20 cellular contexts compared by ENCODE assay signal in the genomic region with DNA sequence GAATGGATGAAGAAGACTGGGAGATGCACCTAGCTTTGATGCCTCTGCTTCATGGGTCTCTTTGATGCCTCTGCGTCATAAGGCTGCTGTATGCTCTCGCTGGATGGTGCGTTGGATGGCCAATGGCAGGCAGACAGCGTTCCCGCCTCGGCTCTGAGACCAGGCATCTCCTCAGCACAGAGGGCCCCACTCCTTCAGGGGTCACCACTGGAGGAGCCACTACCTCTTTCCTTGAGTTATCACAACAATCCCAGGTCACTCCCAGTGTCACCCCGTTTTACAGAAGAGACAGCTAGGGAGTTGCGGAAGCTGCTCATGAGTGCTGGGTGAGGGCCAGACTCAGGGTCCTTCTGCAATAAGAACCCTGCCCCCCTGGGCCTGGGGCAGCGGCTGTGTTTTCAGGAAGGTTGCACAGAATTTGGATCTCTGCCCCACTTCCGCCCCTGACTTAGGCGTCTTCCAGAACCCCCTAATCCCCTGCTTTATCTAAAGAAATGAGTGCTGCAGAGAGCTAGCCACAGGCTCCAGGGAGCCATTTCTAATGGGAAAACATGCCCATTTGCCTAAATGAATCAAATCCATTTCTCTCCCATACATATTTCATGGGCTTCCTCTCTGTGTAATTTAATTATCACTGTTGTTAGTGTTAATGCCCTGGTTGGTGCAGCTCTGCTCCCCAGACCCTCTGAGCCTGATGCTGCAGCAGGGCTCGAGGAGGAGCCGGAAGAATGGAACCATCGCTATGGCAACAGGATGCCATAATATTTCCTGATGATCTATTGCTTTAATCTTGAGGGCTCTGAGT.
A peak's percentile ranks its signal among the peaks of the same experiment; 100 is the strongest.
DNase-seq lines count a peak whose midpoint lies in the region; ATAC-seq and TF ChIP-seq lines count a peak whose summit lies in the region.
"Had no signal": no experiment of that assay in that cellular context is flagged by ENCODE, and none has a peak within 500 bp of the region (broad histone marks: within the 10 kb centered on the region; RNA-seq: fewer than 3 reads in every experiment).

No MANE protein-coding gene starts in this region.

- H3K4me1 Mint-ChIP-seq in natural killer cell = no peaks in the 10 kb centered on the region
- H3K4me1 Mint-ChIP-seq in natural killer cell treated with Interleukin-12 subunit alpha and Interleukin-12 subunit beta and Interleukin-15 and Interleukin-18, amount 100 ng/mL, for 72 hours (ENCODE audit: low read depth in 2 of 2) = no peaks in the 10 kb centered on the region
- H3K4me1 Mint-ChIP-seq: activated CD4-positive, alpha-beta T cell treated with anti-CD3 and anti-CD28 coated beads for 36 hours; stimulated activated naive CD8-positive, alpha-beta T cell treated with anti-CD3 and anti-CD28 coated beads, Interleukin-15, amount 100 ng/mL, for 72 hours had no signal

- no peak overlapping the region for H3K4me3 Mint-ChIP-seq in natural killer cell
- H3K4me3 Mint-ChIP-seq in natural killer cell treated with Interleukin-12 subunit alpha and Interleukin-12 subunit beta and Interleukin-15 and Interleukin-18, amount 100 ng/mL, for 72 hours = no peak overlapping the region
- H3K4me3 Mint-ChIP-seq: activated CD4-positive, alpha-beta T cell treated with anti-CD3 and anti-CD28 coated beads for 36 hours; CD4-positive, alpha-beta T cell; stimulated activated naive CD8-positive, alpha-beta T cell treated with anti-CD3 and anti-CD28 coated beads, Interleukin-15, amount 100 ng/mL, for 72 hours had no signal

- CTCF ChIA-PET in PC-9 (lab: Charles Lee) = no interaction called here

- H3K9me3 Mint-ChIP-seq in natural killer cell = no peaks in the 10 kb centered on the region
- H3K9me3 Mint-ChIP-seq in natural killer cell treated with Interleukin-12 subunit alpha and Interleukin-12 subunit beta and Interleukin-15 and Interleukin-18, amount 100 ng/mL, for 72 hours = no peaks in the 10 kb centered on the region
- H3K9me3 Mint-ChIP-seq: CD4-positive, alpha-beta T cell; stimulated activated naive CD8-positive, alpha-beta T cell treated with anti-CD3 and anti-CD28 coated beads, Interleukin-15, amount 100 ng/mL, for 72 hours had no signal

- no peaks in the 10 kb centered on the region for H3K36me3 Mint-ChIP-seq in natural killer cell
- no peaks in the 10 kb centered on the region for H3K36me3 Mint-ChIP-seq in natural killer cell treated with Interleukin-12 subunit alpha and Interleukin-12 subunit beta and Interleukin-15 and Interleukin-18, amount 100 ng/mL, for 72 hours

- H3F3A ChIP-seq in PC-9 (ENCODE audit: insufficient read depth, low read depth) = no peaks in the 10 kb centered on the region

- no peak overlapping the region for H3K27ac Mint-ChIP-seq in natural killer cell
- no peak overlapping the region for H3K27ac Mint-ChIP-seq in natural killer cell treated with Interleukin-12 subunit alpha and Interleukin-12 subunit beta and Interleukin-15 and Interleukin-18, amount 100 ng/mL, for 72 hours
- H3K27ac Mint-ChIP-seq: activated CD4-positive, alpha-beta T cell treated with anti-CD3 and anti-CD28 coated beads for 36 hours; CD4-positive, alpha-beta T cell; stimulated activated naive CD8-positive, alpha-beta T cell treated with anti-CD3 and anti-CD28 coated beads, Interleukin-15, amount 100 ng/mL, for 72 hours had no signal

- intact Hi-C loops in natural killer cell (cut with micrococcal nuclease) (no loop called here), colonic mucosa (cut with DNase I) (no loop called here), PC-9 (cut with micrococcal nuclease; ENCODE audit: unreplicated experiment) (no loop called here)

- H3K4me2 ChIP-seq in osteoblast (ENCODE audit: insufficient read depth, low read length) (no peak overlapping the region), PC-9 (no peak overlapping the region)

- H3K27ac ChIP-seq in colonic mucosa (no peak overlapping the region), osteoblast (ENCODE audit: low read depth, low read length) (no peak overlapping the region), PC-9 (no peak overlapping the region)
- H3K27ac ChIP-seq: ascending aorta, heart left ventricle, ovary, uterus had no signal

- no peak for TF ChIP-seq CTCF in natural killer cell (IDR thresholded peaks at IDR 0.05)
- TF ChIP-seq CTCF in colonic mucosa (IDR thresholded peaks at IDR 0.05) = no peak
- no peak for TF ChIP-seq CTCF in osteoblast (IDR thresholded peaks at IDR 0.05; ENCODE audit: extremely low read depth, low read depth, low read length)
- no peak for TF ChIP-seq CTCF in PC-9 (conservative IDR thresholded peaks at IDR 0.05)

- H3K4me1 ChIP-seq in colonic mucosa (no peaks in the 10 kb centered on the region), osteoblast (ENCODE audit: insufficient read depth, low read length) (no peaks in the 10 kb centered on the region), PC-9 (replicated peaks; ENCODE audit: insufficient read depth) (no peaks in the 10 kb centered on the region)
- H3K4me1 ChIP-seq: ascending aorta, uterus had no signal

- no peak overlapping the region for H3K4me3 ChIP-seq in colonic mucosa
- no peak overlapping the region for H3K4me3 ChIP-seq in osteoblast (ENCODE audit: insufficient read depth, low read length)
- no peak overlapping the region for H3K4me3 ChIP-seq in PC-9
- no peak overlapping the region for H3K4me3 ChIP-seq in MG63
- H3K4me3 ChIP-seq: ascending aorta, heart left ventricle, ovary, uterus had no signal

- H3K9ac ChIP-seq in colonic mucosa (ENCODE audit: low read depth in 2 of 2, low read length in 2 of 2) = no peak overlapping the region

- H3K9me3 ChIP-seq in colonic mucosa (no peaks in the 10 kb centered on the region), osteoblast (ENCODE audit: low read depth, low read length) (no peaks in the 10 kb centered on the region), PC-9 (ENCODE audit: insufficient read depth, low read depth) (no peaks in the 10 kb centered on the region), MG63 (no peaks in the 10 kb centered on the region)
- H3K9me3 ChIP-seq: ascending aorta, heart left ventricle, ovary, uterus had no signal

- BruUV-seq in PC-9 (replicated peaks; lab: Mats Ljungman, UMichigan) = no TSS peak

- H3K79me2 ChIP-seq in osteoblast (ENCODE audit: insufficient read depth, low read length) (no peaks in the 10 kb centered on the region), PC-9 (ENCODE audit: low read depth) (no peaks in the 10 kb centered on the region)

- H3K36me3 ChIP-seq in colonic mucosa = no peaks in the 10 kb centered on the region
- H3K36me3 ChIP-seq in osteoblast (ENCODE audit: insufficient read depth, low read length) = no peaks in the 10 kb centered on the region
- no peaks in the 10 kb centered on the region for H3K36me3 ChIP-seq in PC-9 (ENCODE audit: low read depth)
- no peaks in the 10 kb centered on the region for H3K36me3 ChIP-seq in MG63
- H3K36me3 ChIP-seq: ascending aorta, heart left ventricle, ovary, uterus had no signal

- peaks cover 0 to 11% of the 10 kb centered on the region in 2 donors for H3K27me3 Mint-ChIP-seq in natural killer cell (ENCODE audit: low read depth in 2 of 2)
- peaks cover 3 to 21% of the 10 kb centered on the region in 2 donors for H3K27me3 Mint-ChIP-seq in natural killer cell treated with Interleukin-12 subunit alpha and Interleukin-12 subunit beta and Interleukin-15 and Interleukin-18, amount 100 ng/mL, for 72 hours
- H3K27me3 Mint-ChIP-seq: CD4-positive, alpha-beta T cell had no signal

- H4K20me1 ChIP-seq in osteoblast (ENCODE audit: insufficient read depth, low read length) = no peaks in the 10 kb centered on the region
- H4K20me1 ChIP-seq in PC-9 (ENCODE audit: insufficient read depth) = no peaks in the 10 kb centered on the region

- POLR2A ChIA-PET in PC-9 (lab: Charles Lee; ENCODE audit: unreplicated experiment) = no interaction called here

- no peak for ATAC-seq in natural killer cell
- no peak for ATAC-seq in natural killer cell treated with Interleukin-12 subunit alpha and Interleukin-12 subunit beta and Interleukin-15 and Interleukin-18, amount 100 ng/mL, for 72 hours
- no peak for ATAC-seq in HG02798 (IDR thresholded peaks at IDR 0.05; ENCODE audit: poor library complexity, unreplicated experiment)
- ATAC-seq in HG03175 (IDR thresholded peaks at IDR 0.05; ENCODE audit: unreplicated experiment) = no peak
- ATAC-seq: activated CD4-positive, alpha-beta T cell treated with anti-CD3 and anti-CD28 coated beads for 36 hours; HCT116; left ventricle myocardium superior; stimulated activated naive CD8-positive, alpha-beta T cell treated with anti-CD3 and anti-CD28 coated beads, Interleukin-15, amount 100 ng/mL, for 72 hours had no signal

- DNase-seq in natural killer cell = peak; percentile 2
- DNase-seq in natural killer cell treated with Interleukin-12 subunit alpha and Interleukin-12 subunit beta and Interleukin-15 and Interleukin-18, amount 100 ng/mL, for 72 hours (ENCODE audit: low spot score) = no peak
- peak; percentile 15 for DNase-seq in colonic mucosa
- DNase-seq in osteoblast (ENCODE audit: insufficient read length, low spot score, missing footprints) = peak; percentile 76
- no peak for DNase-seq in PC-9
- DNase-seq in MG63 = no peak
- DNase-seq: activated CD4-positive, alpha-beta T cell treated with anti-CD3 and anti-CD28 coated beads for 36 hours; activated naive CD4-positive, alpha-beta T cell treated with Interleukin-2 at 50 U/mL for 16 hours; left ventricle myocardium superior; NCI-H1694; NCI-H510A treated with DMSO at 0.1 percent for 48 hours; stimulated activated naive CD8-positive, alpha-beta T cell treated with anti-CD3 and anti-CD28 coated beads, Interleukin-15, amount 100 ng/mL, for 72 hours had no signal

- H2AFZ ChIP-seq in osteoblast (ENCODE audit: low read length) (no peak overlapping the region), PC-9 (no peak overlapping the region)

- H3K27me3 ChIP-seq in colonic mucosa (no peaks in the 10 kb centered on the region), osteoblast (ENCODE audit: insufficient read depth, low read length) (peaks cover 4% of the 10 kb centered on the region), PC-9 (ENCODE audit: insufficient read depth, low read depth) (no peaks in the 10 kb centered on the region), MG63 (no peaks in the 10 kb centered on the region)
- H3K27me3 ChIP-seq: ascending aorta, heart left ventricle, ovary, uterus had no signal

- no peaks in the 10 kb centered on the region for H3K9me2 ChIP-seq in PC-9 (ENCODE audit: insufficient read depth)

Comparison
In these comparisons a context has a peak if more than half of its experiments do, and no peak if none do; other contexts are left out.
1. DNase-seq: peak in natural killer cell (single experiment), colonic mucosa (single experiment) and osteoblast (single experiment); none in natural killer cell treated with Interleukin-12 subunit alpha and Interleukin-12 subunit beta and Interleukin-15 and Interleukin-18, amount 100 ng/mL, for 72 hours (single experiment), PC-9 (0 of 2) and MG63 (single experiment).